ENCODE assay signal across 13 cellular contexts in genomic region chr13:29427937-29428309, GRCh38.
DNase-seq lines count a peak whose midpoint lies in the region; ATAC-seq, FAIRE-seq and TF ChIP-seq lines count a peak whose summit lies in the region.
"Had no signal": no experiment of that assay in that cellular context is flagged by ENCODE, and none has a peak within 500 bp of the region (broad histone marks: within the 10 kb centered on the region; RNA-seq: fewer than 3 reads in every experiment).

No MANE protein-coding gene starts in this region.

- H3K36me3 Mint-ChIP-seq in Calu3 (ENCODE audit: insufficient read depth, unreplicated experiment): no peaks in the 10 kb centered on the region
- no peaks in the 10 kb centered on the region for H3K36me3 Mint-ChIP-seq in astrocyte (ENCODE audit: low read depth, unreplicated experiment)
- H3K36me3 Mint-ChIP-seq: natural killer cell had no signal

- H3K27me3 ChIP-seq in astrocyte (ENCODE audit: insufficient read depth, low read length) (peaks cover 47% of the 10 kb centered on the region), iPS-18a (ENCODE audit: control insufficient read depth, insufficient read depth, low read length) (peaks cover 32% of the 10 kb centered on the region), gastrocnemius medialis (peaks cover 5 to 13% (median 6%) of the 10 kb centered on the region in 3 donors)
- H3K27me3 ChIP-seq: Peyer's patch had no signal

- H3K4me1 Mint-ChIP-seq in Calu3 (ENCODE audit: low read depth, unreplicated experiment) (no peaks in the 10 kb centered on the region), astrocyte (ENCODE audit: low read depth, unreplicated experiment) (peaks cover 4% of the 10 kb centered on the region)
- H3K4me1 Mint-ChIP-seq: natural killer cell had no signal

- H4K20me1 ChIP-seq in astrocyte (ENCODE audit: insufficient read depth, low read length): no peaks in the 10 kb centered on the region

- H3K36me3 ChIP-seq in astrocyte (ENCODE audit: insufficient read depth, low read length) (no peaks in the 10 kb centered on the region), iPS-18a (ENCODE audit: control insufficient read depth, low read depth, low read length) (no peaks in the 10 kb centered on the region), gastrocnemius medialis (no peaks in the 10 kb centered on the region)
- H3K36me3 ChIP-seq: Peyer's patch had no signal

- H3K4me3 ChIP-seq in astrocyte (ENCODE audit: insufficient read depth, low read depth, low read length) (peak overlapping the region; percentile 34), iPS-18a (ENCODE audit: low read length) (peak overlapping the region; percentile 59), gastrocnemius medialis (peak overlapping the region; percentile 22 to 52 (median 41))

- H3K27ac Mint-ChIP-seq in Calu3 (ENCODE audit: unreplicated experiment) (no peak overlapping the region), astrocyte (ENCODE audit: unreplicated experiment) (no peak overlapping the region)
- H3K27ac Mint-ChIP-seq: natural killer cell had no signal

- no peaks in the 10 kb centered on the region for H3K4me1 ChIP-seq in astrocyte (ENCODE audit: insufficient read depth, low read length)
- peaks cover 21% of the 10 kb centered on the region for H3K4me1 ChIP-seq in iPS-18a (ENCODE audit: control insufficient read depth, low read depth, low read length)
- H3K4me1 ChIP-seq in gastrocnemius medialis: peaks cover 6 to 10% of the 10 kb centered on the region in 2 donors

- H3K27me3 Mint-ChIP-seq in Calu3 (ENCODE audit: unreplicated experiment) (peaks cover 35% of the 10 kb centered on the region), astrocyte (ENCODE audit: low read depth, unreplicated experiment) (peaks cover 34% of the 10 kb centered on the region)

- H3K4me3 Mint-ChIP-seq in Calu3 (ENCODE audit: low read depth, unreplicated experiment) (peak overlapping the region; percentile 54), astrocyte (ENCODE audit: unreplicated experiment) (peak overlapping the region; percentile 88)
- H3K4me3 Mint-ChIP-seq: natural killer cell had no signal

- no peak for ATAC-seq in gastrocnemius medialis
- ATAC-seq: natural killer cell had no signal

- no peak for FAIRE-seq in astrocyte (lab: Jason Lieb, UNC)
- FAIRE-seq: frontal cortex had no signal

- CTCF ChIA-PET in Calu3 (lab: Charles Lee): no interaction called here

- no peak overlapping the region for H2AFZ ChIP-seq in astrocyte (ENCODE audit: low read depth, low read length)

- H3K79me2 ChIP-seq in astrocyte (ENCODE audit: insufficient read depth, low read length): no peaks in the 10 kb centered on the region

- intact Hi-C loops in Calu3 (cut with micrococcal nuclease; ENCODE audit: unreplicated experiment) (no loop called here), gastrocnemius medialis (cut with DNase I; ENCODE audit: low total_unique reads) (no loop called here)

- no peak overlapping the region for H3K9ac ChIP-seq in astrocyte (ENCODE audit: low read length)
- H3K9ac ChIP-seq in iPS-18a (ENCODE audit: low read length): peak overlapping the region; percentile 23

- DNase-seq in Calu3 (no peak), astrocyte (ENCODE audit: low read depth) (no peak), gastrocnemius medialis (no peak), globus pallidus (ENCODE audit: low spot score) (no peak), nucleus accumbens (lab: John Stamatoyannopoulos, UW) (no peak), superior temporal gyrus (ENCODE audit: extremely low spot score) (no peak), NCI-H1694 (lab: John Stamatoyannopoulos, UW) (no peak)
- DNase-seq: cerebellar nuclear complex, natural killer cell, NCI-H2081 treated with DMSO at 0.1 percent for 48 hours, Peyer's patch had no signal

- H3K27ac ChIP-seq in astrocyte (ENCODE audit: low read depth, low read length) (no peak overlapping the region), iPS-18a (ENCODE audit: low read length) (no peak overlapping the region), gastrocnemius medialis (no peak overlapping the region)

- in situ Hi-C loops in gastrocnemius medialis (cut with MboI; ENCODE audit: low sequenced_read_pairs in 4 of 4): no loop called here

- TF ChIP-seq POLR2A in gastrocnemius medialis (IDR thresholded peaks at IDR 0.05): no peak

- BruUV-seq in Calu3 (replicated peaks; lab: Mats Ljungman, UMichigan): no TSS peak

- H3K9me3 ChIP-seq in astrocyte (ENCODE audit: insufficient read depth, low read depth, low read length) (no peaks in the 10 kb centered on the region), iPS-18a (ENCODE audit: control insufficient read depth, low read depth, low read length) (no peaks in the 10 kb centered on the region), gastrocnemius medialis (no peaks in the 10 kb centered on the region)
- H3K9me3 ChIP-seq: Peyer's patch had no signal

- peak overlapping the region; percentile 79 for H3K4me2 ChIP-seq in astrocyte (ENCODE audit: low read length)

- H3K9me3 Mint-ChIP-seq in Calu3 (ENCODE audit: low read depth, unreplicated experiment) (no peaks in the 10 kb centered on the region), astrocyte (ENCODE audit: unreplicated experiment) (no peaks in the 10 kb centered on the region)
- H3K9me3 Mint-ChIP-seq: natural killer cell had no signal

- TF ChIP-seq CTCF in Calu3 (IDR thresholded peaks at IDR 0.05; ENCODE audit: unreplicated experiment): no peak
- no peak for TF ChIP-seq CTCF in astrocyte (IDR thresholded peaks at IDR 0.05; ENCODE audit: insufficient read depth, low read depth, low read length)
- TF ChIP-seq CTCF in gastrocnemius medialis (IDR thresholded peaks at IDR 0.05 in 4 of 5, conservative IDR thresholded peaks at IDR 0.05 in 1 of 5): no peak
